ENCODE assay signal across 30 cellular contexts in genomic region chr16:49275870-49276269, GRCh38. TPM values are rescaled to one million over a fixed set of nuclear protein-coding genes. Genes with fewer than 3 reads are reported as not detected.
"Had no signal": no experiment of that assay in that cellular context is flagged by ENCODE, and none has a peak within 500 bp of the region (broad histone marks: within the 10 kb centered on the region; RNA-seq: fewer than 3 reads in every experiment).

No MANE protein-coding gene starts in this region.

- H3K4me3 Mint-ChIP-seq: activated B cell treated with CpG ODN at 0.5 μM for 24 hours; activated CD4-positive, alpha-beta memory T cell treated with anti-CD3 and anti-CD28 coated beads for 36 hours; activated naive CD4-positive, alpha-beta T cell treated with anti-CD3 and anti-CD28 coated beads, Interleukin-2, amount 10 ng/mL, durations not matched to agents 7 days and 5 days; activated naive CD8-positive, alpha-beta T cell; activated naive CD8-positive, alpha-beta T cell treated with anti-CD3 and anti-CD28 coated beads, Interleukin-2, amount 50 U/mL, for 24 hours; T-helper 1 cell treated with Interleukin-12 subunit alpha and Interleukin-12 subunit beta and Interleukin-4 antibody, amounts not matched to agents 30 μg/mL and 1 μg/mL, for 36 hours; T-helper 2 cell treated with Interferon-gamma antibody and Interleukin-4, amounts not matched to agents 5 μg/mL and 100 μg/mL, for 36 hours had no signal

- H3K9me2 ChIP-seq: SK-N-SH had no signal

- H3K36me3 ChIP-seq: Peyer's patch, SJSA1 had no signal

- H3K9me3 Mint-ChIP-seq: activated B cell treated with CpG ODN at 0.5 μM for 24 hours; activated CD4-positive, alpha-beta memory T cell treated with anti-CD3 and anti-CD28 coated beads for 36 hours; activated naive CD4-positive, alpha-beta T cell treated with anti-CD3 and anti-CD28 coated beads, Interleukin-2, amount 10 ng/mL, durations not matched to agents 7 days and 5 days; activated naive CD8-positive, alpha-beta T cell treated with anti-CD3 and anti-CD28 coated beads, Interleukin-2, amount 50 U/mL, for 24 hours; T-helper 1 cell treated with Interleukin-12 subunit alpha and Interleukin-12 subunit beta and Interleukin-4 antibody, amounts not matched to agents 30 μg/mL and 1 μg/mL, for 36 hours; T-helper 2 cell treated with Interferon-gamma antibody and Interleukin-4, amounts not matched to agents 5 μg/mL and 100 μg/mL, for 36 hours had no signal

- H3K4me2 ChIP-seq: SK-N-SH had no signal

- H3K27ac ChIP-seq: Peyer's patch, SJSA1 had no signal

- H3K36me3 Mint-ChIP-seq: activated CD4-positive, alpha-beta memory T cell treated with anti-CD3 and anti-CD28 coated beads for 36 hours; activated naive CD4-positive, alpha-beta T cell treated with anti-CD3 and anti-CD28 coated beads, Interleukin-2, amount 10 ng/mL, durations not matched to agents 7 days and 5 days; activated naive CD8-positive, alpha-beta T cell; brain had no signal

- ATAC-seq: activated naive CD8-positive, alpha-beta T cell treated with anti-CD3 and anti-CD28 coated beads, Interleukin-2, amount 50 U/mL, for 24 hours had no signal

- H3K4me1 ChIP-seq: SJSA1 had no signal

- H3K27ac Mint-ChIP-seq: activated B cell treated with CpG ODN at 0.5 μM for 24 hours; activated CD4-positive, alpha-beta memory T cell treated with anti-CD3 and anti-CD28 coated beads for 36 hours; activated naive CD4-positive, alpha-beta T cell treated with anti-CD3 and anti-CD28 coated beads, Interleukin-2, amount 10 ng/mL, durations not matched to agents 7 days and 5 days; activated naive CD8-positive, alpha-beta T cell; activated naive CD8-positive, alpha-beta T cell treated with anti-CD3 and anti-CD28 coated beads, Interleukin-2, amount 50 U/mL, for 24 hours; brain; T-helper 1 cell treated with Interleukin-12 subunit alpha and Interleukin-12 subunit beta and Interleukin-4 antibody, amounts not matched to agents 30 μg/mL and 1 μg/mL, for 36 hours; T-helper 2 cell treated with Interferon-gamma antibody and Interleukin-4, amounts not matched to agents 5 μg/mL and 100 μg/mL, for 36 hours had no signal

- FAIRE-seq: bronchial epithelial cell, TTC549 had no signal

- DNase-seq: activated B cell treated with CpG ODN at 0.5 μM for 24 hours; activated CD4-positive, alpha-beta memory T cell treated with anti-CD3 and anti-CD28 coated beads for 36 hours; activated CD4-positive, alpha-beta T cell treated with anti-CD3 and anti-CD28 coated beads for 4 hours; activated CD4-positive, alpha-beta T cell treated with anti-CD3 and anti-CD28 coated beads, Interleukin-2, amount 50 U/mL, for 1 hour; activated CD4-positive, CD25-positive, alpha-beta regulatory T cell treated with anti-CD3 and anti-CD28 coated beads, Interleukin-2, amount 50 U/mL, for 72 hours; activated CD8-positive, alpha-beta memory T cell treated with anti-CD3 and anti-CD28 coated beads, Interleukin-2, amount 50 U/mL, for 4 hours; activated effector memory CD4-positive, alpha-beta T cell treated with Interleukin-2 at 50 U/mL for 16 hours; activated naive CD4-positive, alpha-beta T cell treated with anti-CD3 and anti-CD28 coated beads, Interleukin-2, amount 10 ng/mL, durations not matched to agents 7 days and 5 days; activated naive CD8-positive, alpha-beta T cell treated with anti-CD3 and anti-CD28 coated beads, Interleukin-2, amount 50 U/mL, for 24 hours; activated T-cell treated with anti-CD3 and anti-CD28 coated beads, Interleukin-2, amount 50 U/mL, for 48 hours; anterior cingulate cortex; Karpas-422; NCI-H1105; NCI-H1694; NCI-H1930; NCI-H2081 treated with DMSO at 0.1 percent for 48 hours; NCI-H226; NCI-H446 treated with DMSO at 0.1 percent for 48 hours; Peyer's patch; RPMI8226; SHP77 treated with DMSO at 0.1 percent for 48 hours; SK-N-SH had no signal

- H3K9me3 ChIP-seq: Peyer's patch, SJSA1, SK-N-SH had no signal

- H3K4me3 ChIP-seq: Peyer's patch, SJSA1 had no signal

- H3K9ac ChIP-seq: SK-N-SH had no signal

RNA-seq across cellular contexts. Expression of gene CBLN1, which starts 5.8 kb away (rescaled TPM):
- total RNA-seq: activated B cell treated with CpG ODN at 0.5 μM for 24 hours; activated CD4-positive, alpha-beta memory T cell treated with anti-CD3 and anti-CD28 coated beads for 36 hours; bronchial epithelial cell; MCF 10A; SJSA1 had no signal
- polyA plus RNA-seq: SK-N-SH had no signal
